In genomic region chr6:110401585-110402176, GRCh38 we compare ENCODE assay signal across 26 cellular contexts. TPM values are rescaled to one million over a fixed set of nuclear protein-coding genes. Genes with fewer than 3 reads are reported as not detected.
"Had no signal": no experiment of that assay in that cellular context is flagged by ENCODE, and none has a peak within 500 bp of the region (broad histone marks: within the 10 kb centered on the region; RNA-seq: fewer than 3 reads in every experiment).

No MANE protein-coding gene starts in this region.

- H3K4me1 ChIP-seq: SJSA1 had no signal

- FAIRE-seq: HTR-8/SVneo, RCC 7860 had no signal

- DNase-seq: Kasumi-1, MM.1S, MV-4-11, NCI-H1048, NCI-H1105, NCI-H1417, NCI-H1436 treated with DMSO at 0.1 percent for 48 hours, NCI-H1694, NCI-H187 treated with DMSO at 0.1 percent for 48 hours, NCI-H2081, NCI-H2171 treated with DMSO at 0.1 percent for 48 hours, NCI-H524, NCI-H526 treated with DMSO at 0.1 percent for 48 hours, Right ventricle myocardium superior, RPMI8226, SIG-M5, T-helper 2 cell had no signal

- H3K4me3 ChIP-seq: SJSA1, SK-N-MC had no signal

- H3K36me3 ChIP-seq: SJSA1 had no signal

- H3K27me3 ChIP-seq: SJSA1 had no signal

- H3K27ac ChIP-seq: HL-60, SJSA1, SK-N-MC had no signal

- H3K9ac ChIP-seq: KMS-11 had no signal

- H3K9me3 ChIP-seq: SJSA1 had no signal

RNA-seq across cellular contexts. Expression of gene DDO, which starts 13.7 kb away (rescaled TPM):
- total RNA-seq: T-helper 1 cell treated with Interleukin-12 subunit alpha and Interleukin-12 subunit beta and Interleukin-4 antibody, amounts not matched to agents 30 ng/mL and 1 ng/mL, for 36 hours had no signal

RNA-seq across cellular contexts. Expression of gene METTL24, which starts 43.5 kb away (rescaled TPM):
- total RNA-seq: M059J; NCI-H460; T-helper 1 cell treated with Interleukin-12 subunit alpha and Interleukin-12 subunit beta and Interleukin-4 antibody, amounts not matched to agents 30 ng/mL and 1 ng/mL, for 36 hours had no signal
